Comparison of ENCODE assay signal across 25 cellular contexts in genomic region chrX:87434618-87435017, GRCh38.
"Had no signal": no experiment of that assay in that cellular context is flagged by ENCODE, and none has a peak within 500 bp of the region (broad histone marks: within the 10 kb centered on the region; RNA-seq: fewer than 3 reads in every experiment).

No MANE protein-coding gene starts in this region.

- DNase-seq: heart right ventricle; kidney glomerular epithelial cell; left cardiac atrium; left lung; lower lobe of right lung; mesendoderm; naive B cell; natural killer cell; nephron progenitor cell; occipital lobe; retina; right cardiac atrium; stimulated activated CD4-positive, alpha-beta T cell treated with anti-CD3 and anti-CD28 coated beads, Interleukin-12 subunit alpha, Interleukin-12 subunit beta, amount 100 ng/mL, for 4 hours; stimulated activated CD4-positive, alpha-beta T cell treated with anti-CD3 and anti-CD28 coated beads, Interleukin-15, amount 100 ng/mL, for 24 hours; stimulated activated CD4-positive, alpha-beta T cell treated with anti-CD3 and anti-CD28 coated beads, Interleukin-2, amount 100 ng/mL, for 24 hours; stimulated activated CD4-positive, alpha-beta T cell treated with anti-CD3 and anti-CD28 coated beads, Interleukin-4, amount 100 ng/mL, for 1 hour; stimulated activated naive CD4-positive, alpha-beta T cell; tibial artery; trophoblast cell; upper lobe of right lung had no signal

- H3K4me3 ChIP-seq: heart right ventricle, hepatocyte, left lung, lower lobe of right lung, neural progenitor cell, skin epidermis, suprapubic skin, thoracic aorta, tibial artery, upper lobe of right lung had no signal
